ENCODE assay signal across 8 cellular contexts in genomic region chr4:140243345-140243753, GRCh38.
A peak's percentile ranks its signal among the peaks of the same experiment; 100 is the strongest.
DNase-seq lines count a peak whose midpoint lies in the region; ATAC-seq and TF ChIP-seq lines count a peak whose summit lies in the region.

No MANE protein-coding gene starts in this region.

- H3K9ac ChIP-seq in PC-3 (ENCODE audit: low read length), result no peak overlapping the region

- H3K9me3 ChIP-seq in PC-3 (ENCODE audit: low read length) (no peaks in the 10 kb centered on the region), left lung (no peaks in the 10 kb centered on the region), BE2C (no peaks in the 10 kb centered on the region)

- no peak for TF ChIP-seq POLR2A in lower leg skin (IDR thresholded peaks at IDR 0.05)

- no peaks in the 10 kb centered on the region for H3K9me2 ChIP-seq in PC-3 (replicated peaks; ENCODE audit: low read length)

- H3K4me3 ChIP-seq in PC-3 (ENCODE audit: low read length), result peak overlapping the region; percentile 21; the same call in 1 of the 2 replicates
- no peak overlapping the region for H3K4me3 ChIP-seq in left lung
- H3K4me3 ChIP-seq in lower leg skin (ENCODE audit: low read depth, poor library complexity, severe bottlenecking), result no peak overlapping the region
- H3K4me3 ChIP-seq in BE2C (ENCODE audit: low read depth, low read length), result no peak overlapping the region

- H3K27me3 ChIP-seq in PC-3 (ENCODE audit: low read length) (no peaks in the 10 kb centered on the region), left lung (no peaks in the 10 kb centered on the region), BE2C (no peaks in the 10 kb centered on the region)

- no peak for TF ChIP-seq CTCF in PC-3 (conservative IDR thresholded peaks at IDR 0.05; ENCODE audit: low read depth, low read length)
- TF ChIP-seq CTCF in left lung (IDR thresholded peaks at IDR 0.05), result no peak
- TF ChIP-seq CTCF in lower leg skin (IDR thresholded peaks at IDR 0.05), result no peak
- no peak for TF ChIP-seq CTCF in BE2C (IDR thresholded peaks at IDR 0.05; ENCODE audit: low read depth, low read length)

- WGBS in lower leg skin, 2 donors, result 21 to 25% methylated on average over 6 of the region's 6 CpGs

- ATAC-seq in GM21717 (IDR thresholded peaks at IDR 0.05; ENCODE audit: unreplicated experiment) (peak; percentile 66), PC-3 (peak; percentile 80), left lung (peak; percentile 80)

- CTCF ChIA-PET in PC-3 (lab: Charles Lee), result interaction anchor here (1.0 kb wide), 1 partner anchor 92 kb away, joined by 3 read pairs; no protein-coding TSS in a partner anchor

- in situ Hi-C loops in KBM-7 (cut with MboI; ENCODE audit: low pct_unique_long_range_greater_than_20kb, low sequenced_read_pairs), result no loop called here

- intact Hi-C loops in PC-3 (cut with micrococcal nuclease), result loop anchor here (2.0 to 5.0 kb wide), 3 partner anchors 61 to 145 kb away; no protein-coding TSS in a partner anchor
- intact Hi-C loops in left lung (cut with DNase I), result no loop called here
- intact Hi-C loops in lower leg skin (cut with DNase I; ENCODE audit: low total_unique reads), result loop anchor here (10.0 kb wide), 1 partner anchor 89 kb away; the partner anchor contains the start of gene MAML3

- H3K4me1 ChIP-seq in PC-3 (ENCODE audit: insufficient read depth, low read length) (peaks cover 20% of the 10 kb centered on the region), left lung (peaks cover 13 to 27% of the 10 kb centered on the region in 2 donors), BE2C (peaks cover 52% of the 10 kb centered on the region)

- H4K20me1 ChIP-seq in PC-3 (ENCODE audit: low read length), result no peaks in the 10 kb centered on the region

- H2AFZ ChIP-seq in PC-3 (ENCODE audit: low read length), result peak overlapping the region; percentile 71

- H3K36me3 ChIP-seq in PC-3 (ENCODE audit: low read depth, low read length) (no peaks in the 10 kb centered on the region), left lung (no peaks in the 10 kb centered on the region), BE2C (no peaks in the 10 kb centered on the region)

- H3K4me2 ChIP-seq in PC-3 (ENCODE audit: low read length), result peak overlapping the region; percentile 57

- DNase-seq in activated gamma-delta T cell treated with Interleukin-2 at 50 U/mL for 16 hours (peak; percentile 8), activated gamma-delta T cell (lab: John Stamatoyannopoulos, UW) (no peak), KBM-7 (peak; percentile 44), PC-3 (peak; percentile 75), left lung (peak in 1 of 2 donors; percentile 40), lower leg skin (ENCODE audit: low spot score in 2 of 2) (no peak), BE2C (no peak)

- BruUV-seq in PC-3 (replicated peaks; lab: Mats Ljungman, UMichigan), result no TSS peak

- H3F3A ChIP-seq in PC-3 (ENCODE audit: low read length, unreplicated experiment), result no peaks in the 10 kb centered on the region

- H3K27ac ChIP-seq in PC-3 (ENCODE audit: low read length) (peak overlapping the region; percentile 33), left lung (peak overlapping the region; percentile 10 to 46)

- H3K79me2 ChIP-seq in PC-3 (ENCODE audit: low read length), result no peaks in the 10 kb centered on the region

- POLR2A ChIA-PET in PC-3 (lab: Charles Lee; ENCODE audit: unreplicated experiment), result interaction anchor here (0.7 kb wide), 1 partner anchor 192 kb away, joined by 3 read pairs; no protein-coding TSS in a partner anchor

Comparison
In these comparisons a context has a peak if more than half of its experiments do, and no peak if none do; other contexts are left out.
1. DNase-seq: peak in activated gamma-delta T cell treated with Interleukin-2 at 50 U/mL for 16 hours (single experiment), KBM-7 (single experiment) and PC-3 (single experiment); none in activated gamma-delta T cell (single experiment), lower leg skin (0 of 2) and BE2C (single experiment).
2. intact Hi-C loops: an anchor here in PC-3 (2.0 to 5.0 kb wide) and lower leg skin (10.0 kb wide); none called in left lung.
3. Peak in every context shown above with its lines, with median percentiles within 50 percentile points of each other: ATAC-seq.